Comparison of ENCODE assay signal across 22 cellular contexts in genomic region chr9:18499987-18500386, GRCh38. TPM values are rescaled to one million over a fixed set of nuclear protein-coding genes. Genes with fewer than 3 reads are reported as not detected.
DNase-seq lines count a peak whose midpoint lies in the region; ATAC-seq and TF ChIP-seq lines count a peak whose summit lies in the region.
"Had no signal": no experiment of that assay in that cellular context is flagged by ENCODE, and none has a peak within 500 bp of the region (broad histone marks: within the 10 kb centered on the region; RNA-seq: fewer than 3 reads in every experiment).

No MANE protein-coding gene starts in this region.

- H3K27me3 ChIP-seq in brain microvascular endothelial cell (replicated peaks): no peaks in the 10 kb centered on the region
- H3K27me3 ChIP-seq in lung (ENCODE audit: control insufficient read depth, insufficient read depth): no peaks in the 10 kb centered on the region
- no peaks in the 10 kb centered on the region for H3K27me3 ChIP-seq in left ventricle myocardium inferior (ENCODE audit: low read depth)
- H3K27me3 ChIP-seq: BE2C, colonic mucosa, tibial nerve had no signal

- H3K36me3 ChIP-seq in brain microvascular endothelial cell (replicated peaks) (no peaks in the 10 kb centered on the region), lung (ENCODE audit: control insufficient read depth in 2 of 2, insufficient read depth in 2 of 2, low read length in 2 of 2) (no peaks in the 10 kb centered on the region), left ventricle myocardium inferior (no peaks in the 10 kb centered on the region)
- H3K36me3 ChIP-seq: BE2C, colonic mucosa, tibial nerve had no signal

- TF ChIP-seq CTCF in brain microvascular endothelial cell (IDR thresholded peaks at IDR 0.05; ENCODE audit: low read depth, low read length, missing control alignments) (no peak), lung (IDR thresholded peaks at IDR 0.05; ENCODE audit: control extremely low read depth, extremely low read depth) (no peak), left ventricle myocardium inferior (IDR thresholded peaks at IDR 0.05; ENCODE audit: borderline replicate concordance) (no peak)

- H3K27ac ChIP-seq in brain microvascular endothelial cell: no peak overlapping the region
- H3K27ac ChIP-seq in lung (ENCODE audit: low read depth in 1 of 2, low read length in 1 of 2): no peak overlapping the region
- H3K27ac ChIP-seq in left ventricle myocardium inferior (replicated peaks): no peak overlapping the region
- H3K27ac ChIP-seq: colonic mucosa, psoas muscle, tibial nerve had no signal

- in situ Hi-C loops in brain microvascular endothelial cell (cut with HindIII; ENCODE audit: low pct_ligation_motif_present, low sequenced_read_pairs): no loop called here

- H3K4me3 ChIP-seq in brain microvascular endothelial cell (ENCODE audit: low read depth, low read length) (no peak overlapping the region), lung (no peak overlapping the region), left ventricle myocardium inferior (no peak overlapping the region)
- H3K4me3 ChIP-seq: colonic mucosa, K562, psoas muscle, tibial nerve had no signal

- 29% methylated on average over 1 of the region's 1 CpG for WGBS in lung, 2 donors

- H3K4me1 ChIP-seq in lung (ENCODE audit: control insufficient read depth in 2 of 2, insufficient read depth in 2 of 2, low read length in 2 of 2): peaks cover 2% of the 10 kb centered on the region in 2 donors
- no peaks in the 10 kb centered on the region for H3K4me1 ChIP-seq in left ventricle myocardium inferior
- H3K4me1 ChIP-seq: BE2C, colonic mucosa, psoas muscle had no signal

- ATAC-seq in lung (ENCODE audit: insufficient read depth, low FRiP score) (peak; percentile 58), GM19397 (IDR thresholded peaks at IDR 0.05; ENCODE audit: unreplicated experiment) (no peak)
- ATAC-seq: K562; psoas muscle; stimulated activated memory B cell treated with anti-CD40 and anti-IgM and Interleukin-4, amounts not matched to agents 10 μg/mL and 1 μg/mL and 100 μg/mL, for 72 hours had no signal

- H3K9me3 ChIP-seq in lung (ENCODE audit: control insufficient read depth in 2 of 2, insufficient read depth in 1 of 2, low read length in 1 of 2) (no peaks in the 10 kb centered on the region), left ventricle myocardium inferior (replicated peaks) (no peaks in the 10 kb centered on the region)
- H3K9me3 ChIP-seq: BE2C, colonic mucosa, psoas muscle, tibial nerve had no signal

- intact Hi-C loops in left ventricle myocardium inferior (cut with micrococcal nuclease): no loop called here

- peak; percentile 59 for DNase-seq in M059J (ENCODE audit: low read depth)
- peak; percentile 87 for DNase-seq in NCI-H2107 treated with DMSO at 0.1 percent for 48 hours (lab: John Stamatoyannopoulos, UW; ENCODE audit: unreplicated experiment)
- peak; percentile 14 for DNase-seq in brain microvascular endothelial cell
- no peak for DNase-seq in lung (ENCODE audit: low spot score)
- DNase-seq in Ammon's horn (ENCODE audit: low spot score): no peak
- no peak for DNase-seq in left ventricle myocardium inferior
- DNase-seq: activated CD4-positive, alpha-beta T cell treated with anti-CD3 and anti-CD28 coated beads for 48 hours; activated CD8-positive, alpha-beta memory T cell treated with anti-CD3 and anti-CD28 coated beads, Interleukin-2, amount 50 U/mL, for 4 hours; activated gamma-delta T cell treated with Interleukin-2 at 50 U/mL for 16 hours; anterior cingulate cortex; BE2C; colonic mucosa; GF-D8; mesendoderm; NCI-H1436; NCI-H524; nephron progenitor cell; psoas muscle had no signal

RNA-seq across cellular contexts. Expression of gene ADAMTSL1, which starts 26.0 kb away (rescaled TPM):
- total RNA-seq in M059J (2014; rRNA removed; shearing (Covaris generic)): 4.2 and 7.7 TPM in 2 replicates
- total RNA-seq in lung (10 to 100 TPM in 1 of 2 donors, 1 to 10 TPM in 1; 2.2 to 36.2 TPM), left ventricle myocardium inferior (1.7 TPM)
- under 1 TPM; 0.25 to 0.55 TPM for polyA plus RNA-seq in lung
- total RNA-seq: K562 had no signal

Comparison
In these comparisons a context has a peak if more than half of its experiments do, and no peak if none do; other contexts are left out.
1. DNase-seq: peak in M059J (single experiment), NCI-H2107 treated with DMSO at 0.1 percent for 48 hours (single experiment) and brain microvascular endothelial cell (single experiment); none in lung (single experiment), Ammon's horn (single experiment) and left ventricle myocardium inferior (single experiment).